ENCODE assay signal across 17 cellular contexts in the genomic region with DNA sequence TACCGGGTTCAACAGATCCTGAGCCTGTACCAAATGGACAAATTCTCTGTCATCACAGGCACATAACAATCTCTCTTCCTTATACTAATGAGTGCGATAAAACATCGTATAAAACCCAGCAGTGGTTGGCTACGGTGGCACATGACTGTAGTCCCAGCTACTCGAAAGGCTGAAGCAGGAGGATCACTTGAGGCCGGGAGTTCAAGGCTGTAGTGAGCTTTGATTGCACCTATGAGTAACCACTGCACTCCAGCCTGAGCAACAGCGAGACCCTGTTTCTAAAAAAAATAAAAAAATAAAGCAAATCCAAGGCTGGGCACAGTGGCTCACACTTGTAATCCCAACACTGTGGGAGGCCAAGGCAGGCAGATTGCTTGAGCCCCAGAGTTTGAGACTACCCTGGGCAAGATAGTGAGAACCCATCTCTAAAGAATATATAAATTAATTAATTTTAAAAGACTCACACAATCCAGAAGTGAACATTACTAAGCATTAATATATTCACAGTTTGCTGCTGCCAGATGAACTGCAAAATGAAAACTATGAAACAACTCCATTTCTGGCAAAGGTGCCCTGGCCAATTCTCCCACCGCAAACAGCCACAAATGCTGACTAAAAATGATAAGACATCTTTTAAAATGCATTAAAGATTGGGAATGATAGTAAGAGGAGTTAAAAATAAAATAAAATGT. TPM values are rescaled to one million over a fixed set of nuclear protein-coding genes. Genes with fewer than 3 reads are reported as not detected.
A peak's percentile ranks its signal among the peaks of the same experiment; 100 is the strongest.
DNase-seq lines count a peak whose midpoint lies in the region; ATAC-seq and TF ChIP-seq lines count a peak whose summit lies in the region.
"Had no signal": no experiment of that assay in that cellular context is flagged by ENCODE, and none has a peak within 500 bp of the region (broad histone marks: within the 10 kb centered on the region; RNA-seq: fewer than 3 reads in every experiment).

No MANE protein-coding gene starts in this region.

- no peak for ATAC-seq in natural killer cell treated with Interleukin-12 subunit alpha and Interleukin-12 subunit beta and Interleukin-15 and Interleukin-18, amount 100 ng/mL, for 72 hours
- no peak for ATAC-seq in natural killer cell
- ATAC-seq in activated CD8-positive, alpha-beta T cell treated with anti-CD3 and anti-CD28 coated beads, Interleukin-2, amount 10 ng/mL, durations not matched to agents 7 days and 5 days, result no peak
- no peak for ATAC-seq in HG03432 (IDR thresholded peaks at IDR 0.05; ENCODE audit: unreplicated experiment)
- ATAC-seq in HG03571 (IDR thresholded peaks at IDR 0.05; ENCODE audit: unreplicated experiment), result no peak
- ATAC-seq: activated CD8-positive, alpha-beta memory T cell treated with anti-CD3 and anti-CD28 coated beads, Interleukin-2, amount 10 ng/mL, durations not matched to agents 7 days and 5 days; left cardiac atrium; right cardiac atrium had no signal

- H3K9me3 ChIP-seq in sigmoid colon, result no peaks in the 10 kb centered on the region
- H3K9me3 ChIP-seq: colonic mucosa had no signal

- H3K27ac Mint-ChIP-seq in natural killer cell treated with Interleukin-12 subunit alpha and Interleukin-12 subunit beta and Interleukin-15 and Interleukin-18, amount 100 ng/mL, for 72 hours, result peak overlapping the region; percentile 98 to 100
- H3K27ac Mint-ChIP-seq in natural killer cell, result no peak overlapping the region
- H3K27ac Mint-ChIP-seq in activated CD8-positive, alpha-beta T cell treated with anti-CD3 and anti-CD28 coated beads, Interleukin-2, amount 10 ng/mL, durations not matched to agents 7 days and 5 days, result peak overlapping the region; percentile 12

- no peak for TF ChIP-seq POLR2A in sigmoid colon (IDR thresholded peaks at IDR 0.05)

- intact Hi-C loops in natural killer cell (cut with micrococcal nuclease) (no loop called here), dorsolateral prefrontal cortex (cut with DNase I) (loop anchor here in 1 of 2 donors (5.0 kb wide), 1 partner anchor 76 kb away; no protein-coding TSS in a partner anchor), sigmoid colon (cut with DNase I) (no loop called here)

- TF ChIP-seq CTCF in natural killer cell (IDR thresholded peaks at IDR 0.05), result no peak
- no peak for TF ChIP-seq CTCF in dorsolateral prefrontal cortex (IDR thresholded peaks at IDR 0.05 in 54 of 56, conservative IDR thresholded peaks at IDR 0.05 in 2 of 56; ENCODE audit: low read depth in 1 of 56, partially characterized antibody in 56 of 56)
- TF ChIP-seq CTCF in sigmoid colon (IDR thresholded peaks at IDR 0.05), result no peak

- H3K27ac ChIP-seq in dorsolateral prefrontal cortex (peak overlapping the region in 56 of 59 donors; percentile 21 to 98 (median 93)), sigmoid colon (peak overlapping the region in 2 of 4 donors; percentile 14 to 57)

- H3K36me3 Mint-ChIP-seq in natural killer cell treated with Interleukin-12 subunit alpha and Interleukin-12 subunit beta and Interleukin-15 and Interleukin-18, amount 100 ng/mL, for 72 hours, result peaks cover 5% of the 10 kb centered on the region
- no peaks in the 10 kb centered on the region for H3K36me3 Mint-ChIP-seq in natural killer cell
- H3K36me3 Mint-ChIP-seq in activated CD8-positive, alpha-beta T cell treated with anti-CD3 and anti-CD28 coated beads, Interleukin-2, amount 10 ng/mL, durations not matched to agents 7 days and 5 days (ENCODE audit: low read depth), result peaks cover 18% of the 10 kb centered on the region

- H3K4me3 ChIP-seq in dorsolateral prefrontal cortex (no peak overlapping the region), sigmoid colon (no peak overlapping the region)
- H3K4me3 ChIP-seq: colonic mucosa had no signal

- H3K27me3 ChIP-seq in dorsolateral prefrontal cortex, result no peaks in the 10 kb centered on the region
- no peaks in the 10 kb centered on the region for H3K27me3 ChIP-seq in sigmoid colon
- H3K27me3 ChIP-seq: colonic mucosa had no signal

- TF ChIP-seq EP300 in sigmoid colon (IDR thresholded peaks at IDR 0.05), result no peak

- peaks cover 63 to 65% of the 10 kb centered on the region in 2 donors for H3K4me1 Mint-ChIP-seq in natural killer cell treated with Interleukin-12 subunit alpha and Interleukin-12 subunit beta and Interleukin-15 and Interleukin-18, amount 100 ng/mL, for 72 hours (ENCODE audit: low read depth in 2 of 2)
- H3K4me1 Mint-ChIP-seq in natural killer cell, result peaks cover 41 to 45% of the 10 kb centered on the region in 2 donors
- H3K4me1 Mint-ChIP-seq in activated CD8-positive, alpha-beta T cell treated with anti-CD3 and anti-CD28 coated beads, Interleukin-2, amount 10 ng/mL, durations not matched to agents 7 days and 5 days (ENCODE audit: low read depth), result peaks cover 59% of the 10 kb centered on the region

- 90 to 91% methylated on average over 8 of the region's 8 CpGs for WGBS in sigmoid colon, 2 donors

- CTCF ChIA-PET in activated CD8-positive, alpha-beta T cell treated with anti-CD3 and anti-CD28 coated beads, Interleukin-2, amount 10 ng/mL, durations not matched to agents 7 days and 5 days (lab: Charles Lee), result no interaction called here

- POLR2A ChIA-PET in activated CD8-positive, alpha-beta T cell treated with anti-CD3 and anti-CD28 coated beads, Interleukin-2, amount 10 ng/mL, durations not matched to agents 7 days and 5 days (lab: Charles Lee), result interaction anchor here (1.1 kb wide), 1 partner anchor 115 kb away, joined by 5 read pairs; a partner anchor contains a TSS

- no peaks in the 10 kb centered on the region for H3K36me3 ChIP-seq in sigmoid colon
- H3K36me3 ChIP-seq: colonic mucosa had no signal

- H3K27me3 Mint-ChIP-seq in natural killer cell treated with Interleukin-12 subunit alpha and Interleukin-12 subunit beta and Interleukin-15 and Interleukin-18, amount 100 ng/mL, for 72 hours, result no peaks in the 10 kb centered on the region
- H3K27me3 Mint-ChIP-seq in natural killer cell (ENCODE audit: low read depth in 2 of 2), result no peaks in the 10 kb centered on the region
- no peaks in the 10 kb centered on the region for H3K27me3 Mint-ChIP-seq in activated CD8-positive, alpha-beta T cell treated with anti-CD3 and anti-CD28 coated beads, Interleukin-2, amount 10 ng/mL, durations not matched to agents 7 days and 5 days (ENCODE audit: low read depth)
- H3K27me3 Mint-ChIP-seq: activated CD8-positive, alpha-beta memory T cell treated with anti-CD3 and anti-CD28 coated beads, Interleukin-2, amount 10 ng/mL, durations not matched to agents 7 days and 5 days had no signal

- peaks cover 0 to 64% (median 61%) of the 10 kb centered on the region in 4 donors for H3K4me1 ChIP-seq in sigmoid colon

- no peak for DNase-seq in natural killer cell treated with Interleukin-12 subunit alpha and Interleukin-12 subunit beta and Interleukin-15 and Interleukin-18, amount 100 ng/mL, for 72 hours (ENCODE audit: low spot score)
- DNase-seq in natural killer cell (no peak), dorsolateral prefrontal cortex (no peak), sigmoid colon (no peak), GM03348 (ENCODE audit: low spot score) (no peak)
- no peak for DNase-seq in activated CD8-positive, alpha-beta T cell treated with anti-CD3 and anti-CD28 coated beads, Interleukin-2, amount 10 ng/mL, durations not matched to agents 7 days and 5 days
- DNase-seq: activated CD8-positive, alpha-beta memory T cell treated with anti-CD3 and anti-CD28 coated beads, Interleukin-2, amount 10 ng/mL, durations not matched to agents 7 days and 5 days; aorta; colonic mucosa; foreskin melanocyte; GDM1; left cardiac atrium; right cardiac atrium had no signal

- peak overlapping the region; percentile 75 for H3K4me3 Mint-ChIP-seq in natural killer cell treated with Interleukin-12 subunit alpha and Interleukin-12 subunit beta and Interleukin-15 and Interleukin-18, amount 100 ng/mL, for 72 hours
- no peak overlapping the region for H3K4me3 Mint-ChIP-seq in natural killer cell
- no peak overlapping the region for H3K4me3 Mint-ChIP-seq in activated CD8-positive, alpha-beta T cell treated with anti-CD3 and anti-CD28 coated beads, Interleukin-2, amount 10 ng/mL, durations not matched to agents 7 days and 5 days

- no peaks in the 10 kb centered on the region for H3K9me3 Mint-ChIP-seq in natural killer cell treated with Interleukin-12 subunit alpha and Interleukin-12 subunit beta and Interleukin-15 and Interleukin-18, amount 100 ng/mL, for 72 hours
- no peaks in the 10 kb centered on the region for H3K9me3 Mint-ChIP-seq in natural killer cell
- H3K9me3 Mint-ChIP-seq in activated CD8-positive, alpha-beta T cell treated with anti-CD3 and anti-CD28 coated beads, Interleukin-2, amount 10 ng/mL, durations not matched to agents 7 days and 5 days (ENCODE audit: insufficient read depth), result no peaks in the 10 kb centered on the region

RNA-seq across cellular contexts. Expression of a gene that starts 13.1 kb away (rescaled TPM):
- 100 to 1,000 TPM in 1 of 2 donors, 10 to 100 TPM in 1; 75.6 to 102 TPM for total RNA-seq in natural killer cell treated with Interleukin-12 subunit alpha and Interleukin-12 subunit beta and Interleukin-15 and Interleukin-18, amount 100 ng/mL, for 72 hours
- total RNA-seq in natural killer cell (100 to 1,000 TPM in 1 of 3 donors, 10 to 100 TPM in 2; 86.0 to 100 (median 86.9) TPM), dorsolateral prefrontal cortex (10 to 100 TPM; 29.3 to 71.4 (median 45.9) TPM), sigmoid colon (10 to 100 TPM; 22.1 to 38.5 (median 26.5) TPM)
- 10 to 100 TPM; 32.3 to 33.3 TPM for total RNA-seq in activated CD8-positive, alpha-beta T cell treated with anti-CD3 and anti-CD28 coated beads, Interleukin-2, amount 10 ng/mL, durations not matched to agents 7 days and 5 days
- polyA plus RNA-seq in sigmoid colon, result 10 to 100 TPM; 17.4 to 38.7 (median 18.3) TPM

RNA-seq across cellular contexts. Expression of a gene that starts 41.2 kb away (rescaled TPM):
- not detected for total RNA-seq in natural killer cell treated with Interleukin-12 subunit alpha and Interleukin-12 subunit beta and Interleukin-15 and Interleukin-18, amount 100 ng/mL, for 72 hours
- total RNA-seq in natural killer cell (not detected), dorsolateral prefrontal cortex (10 to 100 TPM in 12 of 120 experiments, 1 to 10 TPM in 108; 2.1 to 17.6 (median 5.9) TPM), sigmoid colon (not detected)
- not detected for total RNA-seq in activated CD8-positive, alpha-beta T cell treated with anti-CD3 and anti-CD28 coated beads, Interleukin-2, amount 10 ng/mL, durations not matched to agents 7 days and 5 days
- polyA plus RNA-seq in sigmoid colon, result under 1 TPM in 1 of 3 donors, not detected in 2; under 0.01 TPM
- total RNA-seq: activated CD8-positive, alpha-beta memory T cell treated with anti-CD3 and anti-CD28 coated beads, Interleukin-2, amount 10 ng/mL, durations not matched to agents 7 days and 5 days; aorta; colonic mucosa; MCF 10A; mononuclear cell had no signal
- polyA plus RNA-seq: aorta had no signal

RNA-seq across cellular contexts. Expression of a gene that starts 55.0 kb away (rescaled TPM):
- total RNA-seq in natural killer cell treated with Interleukin-12 subunit alpha and Interleukin-12 subunit beta and Interleukin-15 and Interleukin-18, amount 100 ng/mL, for 72 hours, result not detected
- total RNA-seq in natural killer cell (not detected), dorsolateral prefrontal cortex (10 to 100 TPM in 2 of 120 experiments, 1 to 10 TPM in 107, under 1 TPM in 11; 0.34 to 16.8 (median 2.1) TPM), sigmoid colon (100 to 1,000 TPM in 2 of 4 donors, 10 to 100 TPM in 2; 44.4 to 224 (median 86.3) TPM)
- total RNA-seq in activated CD8-positive, alpha-beta T cell treated with anti-CD3 and anti-CD28 coated beads, Interleukin-2, amount 10 ng/mL, durations not matched to agents 7 days and 5 days, result not detected
- 10 to 100 TPM in 1 of 3 donors, 1 to 10 TPM in 2; 6.7 to 22.7 (median 7.2) TPM for polyA plus RNA-seq in sigmoid colon
- total RNA-seq: activated CD8-positive, alpha-beta memory T cell treated with anti-CD3 and anti-CD28 coated beads, Interleukin-2, amount 10 ng/mL, durations not matched to agents 7 days and 5 days; MCF 10A; mononuclear cell had no signal

RNA-seq across cellular contexts. Expression of a gene that starts 59.0 kb away (rescaled TPM):
- total RNA-seq in natural killer cell treated with Interleukin-12 subunit alpha and Interleukin-12 subunit beta and Interleukin-15 and Interleukin-18, amount 100 ng/mL, for 72 hours, result under 1 TPM in 1 of 2 donors, not detected in 1; 0.24 TPM
- total RNA-seq in natural killer cell (under 1 TPM in 2 of 3 donors, not detected in 1; 0.16 to 0.33 TPM), dorsolateral prefrontal cortex (1 to 10 TPM in 15 of 120 experiments, under 1 TPM in 42, not detected in 63; 0.16 to 2.5 (median 0.66) TPM), sigmoid colon (1 to 10 TPM in 1 of 4 donors, not detected in 3; 1.1 TPM)
- not detected for total RNA-seq in activated CD8-positive, alpha-beta T cell treated with anti-CD3 and anti-CD28 coated beads, Interleukin-2, amount 10 ng/mL, durations not matched to agents 7 days and 5 days
- polyA plus RNA-seq in sigmoid colon, result under 1 TPM in 1 of 3 donors, not detected in 2; 0.13 TPM
- total RNA-seq: activated CD8-positive, alpha-beta memory T cell treated with anti-CD3 and anti-CD28 coated beads, Interleukin-2, amount 10 ng/mL, durations not matched to agents 7 days and 5 days; MCF 10A; mononuclear cell had no signal

Comparison
In these comparisons a context has a peak if more than half of its experiments do, and no peak if none do; other contexts are left out.
1. H3K27ac Mint-ChIP-seq: peak in natural killer cell treated with Interleukin-12 subunit alpha and Interleukin-12 subunit beta and Interleukin-15 and Interleukin-18, amount 100 ng/mL, for 72 hours (2 of 2) and activated CD8-positive, alpha-beta T cell treated with anti-CD3 and anti-CD28 coated beads, Interleukin-2, amount 10 ng/mL, durations not matched to agents 7 days and 5 days (single experiment); none in natural killer cell (0 of 2).